ENCODE assay signal across 30 cellular contexts in the genomic region with DNA sequence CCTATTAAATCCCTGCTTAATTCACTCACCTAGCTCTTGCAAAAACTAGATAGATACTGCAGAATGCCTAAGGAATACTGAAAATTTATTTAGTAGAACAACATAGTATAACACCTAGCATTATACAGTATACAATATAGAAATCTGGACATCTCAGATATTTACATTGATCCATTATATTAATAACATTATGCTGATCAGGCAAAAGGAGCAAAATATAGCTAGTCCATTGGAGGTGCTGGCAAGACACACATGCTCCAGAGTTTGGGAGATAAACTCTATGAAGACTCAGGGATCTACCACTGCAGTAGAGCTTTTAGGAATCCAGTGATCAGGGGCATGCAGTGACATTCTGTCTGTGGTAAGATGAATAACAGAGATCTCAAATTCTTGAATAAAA.
"Had no signal": no experiment of that assay in that cellular context is flagged by ENCODE, and none has a peak within 500 bp of the region (broad histone marks: within the 10 kb centered on the region; RNA-seq: fewer than 3 reads in every experiment).

No MANE protein-coding gene starts in this region.

- H3K27ac ChIP-seq: neural progenitor cell, ovary, parathyroid adenoma, psoas muscle, skin epidermis, spleen, suprapubic skin, testis, tibial artery, transverse colon, upper lobe of right lung, vagina had no signal

- H3K4me2 ChIP-seq: neural progenitor cell, smooth muscle cell had no signal

- H3K9me3 ChIP-seq: ovary, psoas muscle, suprapubic skin, testis, tibial artery, transverse colon, upper lobe of right lung, vagina had no signal

- ATAC-seq: naive thymus-derived CD4-positive, alpha-beta T cell; natural killer cell; psoas muscle; right cardiac atrium; sciatic nerve; stimulated activated memory B cell treated with anti-CD40 and anti-IgM and Interleukin-4, amounts not matched to agents 10 μg/mL and 1 μg/mL and 100 μg/mL, for 72 hours; stimulated activated naive CD8-positive, alpha-beta T cell treated with anti-CD3 and anti-CD28 coated beads, Interleukin-15, amount 100 ng/mL, for 72 hours; stimulated activated naive CD8-positive, alpha-beta T cell treated with anti-CD3 and anti-CD28 coated beads, Interleukin-15, Interleukin-2, amounts not matched to agents 100 U/mL and 50 U/mL, for 24 hours; upper lobe of right lung had no signal

- H3K36me3 ChIP-seq: neural progenitor cell, ovary, spleen, suprapubic skin, tibial artery, transverse colon, upper lobe of right lung, vagina had no signal

- H3K4me1 ChIP-seq: parathyroid adenoma, psoas muscle, spleen, suprapubic skin, testis, tibial artery, transverse colon, upper lobe of right lung, vagina had no signal

- H2AFZ ChIP-seq: neural progenitor cell, parathyroid adenoma had no signal

- DNase-seq: naive thymus-derived CD4-positive, alpha-beta T cell; natural killer cell; occipital lobe; ovary; posterior cingulate gyrus; psoas muscle; right cardiac atrium; spleen; stimulated activated CD4-positive, alpha-beta T cell treated with anti-CD3 and anti-CD28 coated beads, Interleukin-12 subunit alpha, Interleukin-12 subunit beta, amount 100 ng/mL, for 4 hours; stimulated activated CD4-positive, alpha-beta T cell treated with anti-CD3 and anti-CD28 coated beads, Interleukin-1b, Interleukin-23, amount 100 ng/mL, for 48 hours; stimulated activated CD4-positive, alpha-beta T cell treated with anti-CD3 and anti-CD28 coated beads, Interleukin-4, amount 100 ng/mL, for 1 hour; stimulated activated CD4-positive, alpha-beta T cell treated with anti-CD3 and anti-CD28 coated beads, Interleukin-4, amount 100 ng/mL, for 4 hours; stimulated activated CD8-positive, alpha-beta memory T cell treated with anti-CD3 and anti-CD28 coated beads, Interleukin-4, amount 100 ng/mL, for 48 hours; stimulated activated naive CD4-positive, alpha-beta T cell; stimulated activated naive CD8-positive, alpha-beta T cell treated with anti-CD3 and anti-CD28 coated beads, Interleukin-15, amount 100 ng/mL, for 72 hours; stimulated activated naive CD8-positive, alpha-beta T cell treated with anti-CD3 and anti-CD28 coated beads, Interleukin-15, Interleukin-2, amounts not matched to agents 100 U/mL and 50 U/mL, for 24 hours; substantia nigra; testis; tibial artery; transverse colon; upper lobe of right lung had no signal

- H3K4me3 ChIP-seq: neural progenitor cell, ovary, psoas muscle, skin epidermis, smooth muscle cell, spleen, suprapubic skin, testis, tibial artery, transverse colon, upper lobe of right lung, vagina had no signal

- H3K27me3 ChIP-seq: neural progenitor cell, ovary, spleen, suprapubic skin, testis, tibial artery, transverse colon, upper lobe of right lung, vagina had no signal

- H3K9ac ChIP-seq: neural progenitor cell, parathyroid adenoma had no signal

- H3K79me2 ChIP-seq: parathyroid adenoma had no signal

- FAIRE-seq: urothelium cell line had no signal
